Comparison of ENCODE assay signal across 16 cellular contexts in genomic region chr5:140159014-140159927, GRCh38. TPM values are rescaled to one million over a fixed set of nuclear protein-coding genes. Genes with fewer than 3 reads are reported as not detected.
DNase-seq lines count a peak whose midpoint lies in the region; ATAC-seq and TF ChIP-seq lines count a peak whose summit lies in the region.
"Had no signal": no experiment of that assay in that cellular context is flagged by ENCODE, and none has a peak within 500 bp of the region (broad histone marks: within the 10 kb centered on the region; RNA-seq: fewer than 3 reads in every experiment).

No MANE protein-coding gene starts in this region.

- no peaks in the 10 kb centered on the region for H3K36me3 Mint-ChIP-seq in natural killer cell treated with Interleukin-12 subunit alpha and Interleukin-12 subunit beta and Interleukin-15 and Interleukin-18, amount 100 ng/mL, for 72 hours
- H3K36me3 Mint-ChIP-seq in natural killer cell (no peaks in the 10 kb centered on the region), type B pancreatic cell (no peaks in the 10 kb centered on the region)
- no peaks in the 10 kb centered on the region for H3K36me3 Mint-ChIP-seq in activated T-helper 17 cell treated with anti-CD3 and anti-CD28 coated beads, Interleukin-2, amount 50 U/mL, for 72 hours (ENCODE audit: low read depth)
- H3K36me3 Mint-ChIP-seq: CD4-positive, CD25-positive, alpha-beta regulatory T cell; CD8-positive, alpha-beta T cell had no signal

- H3K4me1 Mint-ChIP-seq in natural killer cell treated with Interleukin-12 subunit alpha and Interleukin-12 subunit beta and Interleukin-15 and Interleukin-18, amount 100 ng/mL, for 72 hours (ENCODE audit: low read depth in 2 of 2) = peaks cover 7 to 8% of the 10 kb centered on the region in 2 donors
- H3K4me1 Mint-ChIP-seq in natural killer cell = peaks cover 0 to 7% of the 10 kb centered on the region in 2 donors
- peaks cover 5% of the 10 kb centered on the region for H3K4me1 Mint-ChIP-seq in activated T-helper 17 cell treated with anti-CD3 and anti-CD28 coated beads, Interleukin-2, amount 50 U/mL, for 72 hours
- peaks cover 9% of the 10 kb centered on the region for H3K4me1 Mint-ChIP-seq in type B pancreatic cell (ENCODE audit: unreplicated experiment)

- TF ChIP-seq CTCF in natural killer cell (IDR thresholded peaks at IDR 0.05) (no peak), type B pancreatic cell (conservative IDR thresholded peaks at IDR 0.05) (no peak)

- H3K27ac Mint-ChIP-seq in natural killer cell treated with Interleukin-12 subunit alpha and Interleukin-12 subunit beta and Interleukin-15 and Interleukin-18, amount 100 ng/mL, for 72 hours = no peak overlapping the region
- H3K27ac Mint-ChIP-seq in natural killer cell (no peak overlapping the region), type B pancreatic cell (peak overlapping the region; percentile 77)
- H3K27ac Mint-ChIP-seq in activated T-helper 17 cell treated with anti-CD3 and anti-CD28 coated beads, Interleukin-2, amount 50 U/mL, for 72 hours = no peak overlapping the region
- H3K27ac Mint-ChIP-seq: CD4-positive, CD25-positive, alpha-beta regulatory T cell; CD8-positive, alpha-beta T cell had no signal

- H3K27me3 Mint-ChIP-seq in natural killer cell treated with Interleukin-12 subunit alpha and Interleukin-12 subunit beta and Interleukin-15 and Interleukin-18, amount 100 ng/mL, for 72 hours = peaks cover 0 to 9% of the 10 kb centered on the region in 2 donors
- H3K27me3 Mint-ChIP-seq in natural killer cell (ENCODE audit: low read depth in 2 of 2) (peaks cover 2 to 7% of the 10 kb centered on the region in 2 donors), type B pancreatic cell (peaks cover 13% of the 10 kb centered on the region)
- no peaks in the 10 kb centered on the region for H3K27me3 Mint-ChIP-seq in activated T-helper 17 cell treated with anti-CD3 and anti-CD28 coated beads, Interleukin-2, amount 50 U/mL, for 72 hours
- H3K27me3 Mint-ChIP-seq: CD4-positive, CD25-positive, alpha-beta regulatory T cell had no signal

- no peak for DNase-seq in natural killer cell treated with Interleukin-12 subunit alpha and Interleukin-12 subunit beta and Interleukin-15 and Interleukin-18, amount 100 ng/mL, for 72 hours (ENCODE audit: low spot score)
- DNase-seq in natural killer cell = no peak
- DNase-seq in NCI-H69 (lab: John Stamatoyannopoulos, UW) = peak; percentile 22
- no peak for DNase-seq in type B pancreatic cell (ENCODE audit: extremely low spot score, unreplicated experiment)
- no peak for DNase-seq in NCI-H1436 treated with DMSO at 0.1 percent for 48 hours (lab: John Stamatoyannopoulos, UW)
- no peak for DNase-seq in activated CD4-positive, alpha-beta T cell treated with anti-CD3 and anti-CD28 coated beads for 1 hour
- DNase-seq in SIG-M5 treated with dmso at 0.1 percent for 504 hours (lab: John Stamatoyannopoulos, UW; ENCODE audit: unreplicated experiment) = no peak
- DNase-seq: Caco-2; CD4-positive, CD25-positive, alpha-beta regulatory T cell; CD8-positive, alpha-beta T cell; DMS153; DND-41; GOT3; H7; HCEC 1CT had no signal

- no peak for ATAC-seq in natural killer cell treated with Interleukin-12 subunit alpha and Interleukin-12 subunit beta and Interleukin-15 and Interleukin-18, amount 100 ng/mL, for 72 hours
- no peak for ATAC-seq in natural killer cell
- ATAC-seq in activated T-helper 17 cell treated with anti-CD3 and anti-CD28 coated beads, Interleukin-2, amount 50 U/mL, for 72 hours (replicated peaks) = no peak
- ATAC-seq: CD8-positive, alpha-beta T cell had no signal

- intact Hi-C loops in natural killer cell (cut with micrococcal nuclease) = loop anchor here (5.0 kb wide), 1 partner anchor 372 kb away; no protein-coding TSS in a partner anchor

- peak overlapping the region; percentile 19 for H3K4me3 Mint-ChIP-seq in natural killer cell treated with Interleukin-12 subunit alpha and Interleukin-12 subunit beta and Interleukin-15 and Interleukin-18, amount 100 ng/mL, for 72 hours
- no peak overlapping the region for H3K4me3 Mint-ChIP-seq in natural killer cell
- H3K4me3 Mint-ChIP-seq in activated T-helper 17 cell treated with anti-CD3 and anti-CD28 coated beads, Interleukin-2, amount 50 U/mL, for 72 hours = peak overlapping the region; percentile 17
- no peak overlapping the region for H3K4me3 Mint-ChIP-seq in type B pancreatic cell
- H3K4me3 Mint-ChIP-seq: CD8-positive, alpha-beta T cell had no signal

- no peaks in the 10 kb centered on the region for H3K9me3 Mint-ChIP-seq in natural killer cell treated with Interleukin-12 subunit alpha and Interleukin-12 subunit beta and Interleukin-15 and Interleukin-18, amount 100 ng/mL, for 72 hours
- H3K9me3 Mint-ChIP-seq in natural killer cell (no peaks in the 10 kb centered on the region), type B pancreatic cell (no peaks in the 10 kb centered on the region)
- no peaks in the 10 kb centered on the region for H3K9me3 Mint-ChIP-seq in activated T-helper 17 cell treated with anti-CD3 and anti-CD28 coated beads, Interleukin-2, amount 50 U/mL, for 72 hours
- H3K9me3 Mint-ChIP-seq: CD4-positive, CD25-positive, alpha-beta regulatory T cell; CD8-positive, alpha-beta T cell had no signal

RNA-seq across cellular contexts. Expression of gene CYSTM1, which starts 15.7 kb away (rescaled TPM):
- 10 to 100 TPM; 11.7 to 14.8 TPM for total RNA-seq in natural killer cell treated with Interleukin-12 subunit alpha and Interleukin-12 subunit beta and Interleukin-15 and Interleukin-18, amount 100 ng/mL, for 72 hours
- 1 to 10 TPM; 3.9 to 4.9 (median 4.2) TPM for total RNA-seq in natural killer cell
- 10 to 100 TPM; 11.3 to 11.9 TPM for total RNA-seq in activated T-helper 17 cell treated with anti-CD3 and anti-CD28 coated beads, Interleukin-2, amount 50 U/mL, for 72 hours
- 49.9 and 73.5 TPM in 2 replicates for total RNA-seq in type B pancreatic cell (ENCODE audit: low replicate concordance)

RNA-seq across cellular contexts. Expression of gene IGIP, which starts 33.5 kb away (rescaled TPM):
- 1 to 10 TPM; 2.6 to 3.1 TPM for total RNA-seq in natural killer cell treated with Interleukin-12 subunit alpha and Interleukin-12 subunit beta and Interleukin-15 and Interleukin-18, amount 100 ng/mL, for 72 hours
- total RNA-seq in natural killer cell = 1 to 10 TPM; 2.2 to 4.0 (median 4.0) TPM
- 1 to 10 TPM; 2.4 to 6.7 TPM for total RNA-seq in activated T-helper 17 cell treated with anti-CD3 and anti-CD28 coated beads, Interleukin-2, amount 50 U/mL, for 72 hours
- 2.6 and 2.9 TPM in 2 replicates for total RNA-seq in type B pancreatic cell (ENCODE audit: low replicate concordance)

RNA-seq across cellular contexts. Expression of gene PURA, which starts 45.4 kb away (rescaled TPM):
- total RNA-seq in natural killer cell treated with Interleukin-12 subunit alpha and Interleukin-12 subunit beta and Interleukin-15 and Interleukin-18, amount 100 ng/mL, for 72 hours = 10 to 100 TPM; 11.1 to 14.0 TPM
- total RNA-seq in natural killer cell (10 to 100 TPM in 1 of 3 donors, 1 to 10 TPM in 2; 8.1 to 12.0 (median 9.8) TPM), type B pancreatic cell (ENCODE audit: low replicate concordance) (8.3 and 10.7 TPM in 2 replicates)
- total RNA-seq in activated T-helper 17 cell treated with anti-CD3 and anti-CD28 coated beads, Interleukin-2, amount 50 U/mL, for 72 hours = 10 to 100 TPM; 11.1 to 14.3 TPM

Comparison
In these comparisons a context has a peak if more than half of its experiments do, and no peak if none do; other contexts are left out.
1. H3K4me3 Mint-ChIP-seq: peak in natural killer cell treated with Interleukin-12 subunit alpha and Interleukin-12 subunit beta and Interleukin-15 and Interleukin-18, amount 100 ng/mL, for 72 hours (single experiment) and activated T-helper 17 cell treated with anti-CD3 and anti-CD28 coated beads, Interleukin-2, amount 50 U/mL, for 72 hours (single experiment); none in natural killer cell (single experiment) and type B pancreatic cell (single experiment).